In the genomic region with DNA sequence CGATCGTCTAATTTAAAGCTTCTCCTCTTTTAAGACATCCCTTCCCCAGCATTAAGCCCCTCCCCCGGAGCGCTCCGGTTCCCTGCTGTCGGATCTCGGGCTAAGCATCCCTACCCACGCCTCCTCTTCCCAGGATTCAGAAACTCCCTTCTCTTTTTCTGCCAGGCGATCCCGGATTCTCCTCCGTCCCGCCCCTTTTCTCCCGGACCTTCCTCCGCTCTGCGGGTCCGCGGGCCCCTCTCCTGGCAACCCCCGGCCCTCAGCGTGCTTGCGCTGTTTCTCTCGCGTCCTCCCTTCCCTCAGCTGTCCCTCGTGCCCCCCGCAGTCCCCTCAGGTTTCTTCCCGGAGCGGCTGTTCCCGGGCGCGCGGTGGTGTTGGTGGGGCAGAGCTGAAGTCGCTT, we compare ENCODE assay signal across 8 cellular contexts. TPM values are rescaled to one million over a fixed set of nuclear protein-coding genes. Genes with fewer than 3 reads are reported as not detected.
DNase-seq lines count a peak whose midpoint lies in the region; ATAC-seq, FAIRE-seq and TF ChIP-seq lines count a peak whose summit lies in the region.
"Not testable (repeated sequence)": the region's sequence is repeated elsewhere in the genome, so short reads cannot be mapped to it uniquely, and the experiment has no call there.

No MANE protein-coding gene starts in this region.

- BruUV-seq in GM12878 (replicated peaks; lab: Mats Ljungman, UMichigan) = not testable (repeated sequence)

- CTCF ChIA-PET in GM12878 (lab: Yijun Ruan, JAX) = not testable (repeated sequence)

- in situ Hi-C loops in GM12878 (cut with MboI) = not testable (repeated sequence)

- not testable (repeated sequence) for H3K36me3 ChIP-seq in GM06990 (ENCODE audit: control insufficient read depth, insufficient read depth, low read length); GM12878 (ENCODE audit: control insufficient read depth in 2 of 2, insufficient read depth in 2 of 2, low read length in 1 of 2); uterus

- intact Hi-C loops in GM12878 (cut with micrococcal nuclease; ENCODE audit: unreplicated experiment); uterus (cut with DNase I; ENCODE audit: low total_unique reads): not testable (repeated sequence)

- DNase-seq in GM06990 (ENCODE audit: extremely low read depth, insufficient read length) = peak; percentile 1
- peak; percentile 1 for DNase-seq in NAMALWA (ENCODE audit: low spot score)
- peak; percentile 5 for DNase-seq in activated CD4-positive, alpha-beta T cell treated with anti-CD3 and anti-CD28 coated beads for 48 hours
- DNase-seq in GM12878 (ENCODE audit: low read depth, low spot score); fibroblast of the aortic adventitia (ENCODE audit: low read depth); retinal pigment epithelial cell (ENCODE audit: low read depth): not testable (repeated sequence)
- peak; percentile 25 for DNase-seq in left kidney (ENCODE audit: low read depth, low spot score)
- DNase-seq in uterus = peak; percentile 11 to 14

- not testable (repeated sequence) for H3K9me3 ChIP-seq in GM12878 (replicated peaks; ENCODE audit: control insufficient read depth, insufficient read depth, low read length); uterus

- TF ChIP-seq POLR2A in GM12878 (IDR thresholded peaks at IDR 0.05; ENCODE audit: low read depth, low read length); uterus (IDR thresholded peaks at IDR 0.05): not testable (repeated sequence)

- H2AFZ ChIP-seq in GM12878 (ENCODE audit: control insufficient read depth, low read depth, low read length) = not testable (repeated sequence)

- H3K4me1 ChIP-seq in GM12878 (ENCODE audit: control insufficient read depth, insufficient read depth, low read length); uterus: not testable (repeated sequence)

- FAIRE-seq in GM12878 (lab: Jason Lieb, UNC) = not testable (repeated sequence)

- H4K20me1 ChIP-seq in GM12878 (ENCODE audit: control insufficient read depth, insufficient read depth) = not testable (repeated sequence)

- H3K79me2 ChIP-seq in GM12878 (ENCODE audit: control insufficient read depth, insufficient read depth, low read length) = not testable (repeated sequence)

- TF ChIP-seq EP300 in GM12878 (IDR thresholded peaks at IDR 0.05; ENCODE audit: borderline replicate concordance in 1 of 2, control insufficient read depth in 1 of 2, low read depth in 2 of 2, low read length in 2 of 2) = not testable (repeated sequence)

- 16% methylated on average over 5 of the region's 31 CpGs for WGBS in GM12878 (ENCODE audit: insufficient coverage, insufficient replicate concordance, low lambda C conversion rate, missing lambda C conversion rate)

- POLR2A ChIA-PET in GM12878 (lab: Charles Lee) = not testable (repeated sequence)

- not testable (repeated sequence) for TF ChIP-seq CTCF in GM06990 (IDR thresholded peaks at IDR 0.05; ENCODE audit: insufficient read depth, low read length, poor library complexity, severe bottlenecking); GM12878 (IDR thresholded peaks at IDR 0.05 in 2 of 3, conservative IDR thresholded peaks at IDR 0.05 in 1 of 3; ENCODE audit: control insufficient read depth in 2 of 3, extremely low read depth in 1 of 3, insufficient read depth in 1 of 3, low read depth in 3 of 3, low read length in 3 of 3); fibroblast of the aortic adventitia (IDR thresholded peaks at IDR 0.05; ENCODE audit: insufficient read depth, low read length); retinal pigment epithelial cell (conservative IDR thresholded peaks at IDR 0.05; ENCODE audit: low read depth, low read length); uterus (IDR thresholded peaks at IDR 0.05)

- not testable (repeated sequence) for H3K27me3 ChIP-seq in GM06990 (replicated peaks; ENCODE audit: control insufficient read depth, insufficient read depth, low read length); GM12878 (replicated peaks in 1 of 2; ENCODE audit: control insufficient read depth in 2 of 2, insufficient read depth in 2 of 2, low read length in 1 of 2); uterus

- H3K4me3 ChIP-seq in GM06990 (replicated peaks; ENCODE audit: low read depth, low read length) = peak overlapping the region; percentile 57
- peak overlapping the region; percentile 60; the same call in 1 of the 2 replicates for H3K4me3 ChIP-seq in GM12878
- H3K4me3 ChIP-seq in fibroblast of the aortic adventitia (ENCODE audit: low read depth, low read length) = peak overlapping the region; percentile 61
- H3K4me3 ChIP-seq in retinal pigment epithelial cell (ENCODE audit: low read length) = peak overlapping the region; percentile 46
- peak overlapping the region; percentile 26 to 29 for H3K4me3 ChIP-seq in uterus

- SMC1A ChIA-PET in GM12878 (lab: Charles Lee; ENCODE audit: uncharacterized antibody, unreplicated experiment) = not testable (repeated sequence)

- not testable (repeated sequence) for H3K27ac ChIP-seq in GM12878 (ENCODE audit: control insufficient read depth, insufficient read depth); uterus

- not testable (repeated sequence) for ATAC-seq in GM12878

- not testable (repeated sequence) for H3K9ac ChIP-seq in GM12878 (ENCODE audit: control insufficient read depth, insufficient read depth, low read length)

- H3K4me2 ChIP-seq in GM12878 (ENCODE audit: control insufficient read depth, insufficient read depth) = not testable (repeated sequence)

- not testable (repeated sequence) for TF ChIP-seq RAD21 in GM12878 (IDR thresholded peaks at IDR 0.05; ENCODE audit: insufficient read depth, low read depth, low read length)

- RAD21 ChIA-PET in GM12878 (lab: Charles Lee; ENCODE audit: unreplicated experiment) = not testable (repeated sequence)

RNA-seq across cellular contexts. Expression of gene FAM72B, which starts 0.3 kb away (rescaled TPM):
- 7.6 and 13.5 TPM in 2 replicates for total RNA-seq in GM12878 (2013; cell fraction: nucleolus; rRNA removed)
- total RNA-seq in GM12878 (2014; rRNA removed) = 11.1 and 15.3 TPM in 2 replicates
- 18.7 and 18.8 TPM in 2 replicates for total RNA-seq in GM12878 (2014; rRNA removed; fragmentation: Illumina TruSeq; extraction: Trizol)
- total RNA-seq in GM12878 (2021) = 11.9 and 13.6 TPM in 2 replicates
- 4.1 TPM for polyA plus RNA-seq in GM12878 (2011; ENCODE audit: low read depth)
- polyA plus RNA-seq in GM12878 (2011; rRNA removed) = 37.8 and 65.2 TPM in 2 replicates
- 18.0 and 22.4 TPM in 2 replicates for polyA plus RNA-seq in GM12878 (2011; cell fraction: cytosol; rRNA removed)
- 22.5 and 30.2 TPM in 2 replicates for polyA plus RNA-seq in GM12878 (2011; cell fraction: nucleus; rRNA removed)
- polyA plus RNA-seq in GM12878 (2012) = 5.8 and 11.4 TPM in 2 replicates
- polyA plus RNA-seq in GM12878 (2014; fragmentation: Illumina TruSeq; extraction: Trizol) = 25.9 and 31.3 TPM in 2 replicates
- polyA plus RNA-seq in GM12878 (2014; fragmentation: Nextera tagmentation; extraction: Ambion mirVana) = 1 to 10 TPM; 7.3 to 9.9 TPM
- 13.0 and 16.1 TPM in 2 replicates for polyA plus RNA-seq in GM12878 (2014; rRNA removed)
- 10 to 100 TPM; 22.1 to 25.4 TPM for polyA plus RNA-seq in GM12878 (2016; fragmentation: Nextera tagmentation; extraction: Ambion mirVana)
- polyA minus RNA-seq in GM12878 (2011; rRNA and poly(A)+ RNA removed) = 57.1 and 61.5 TPM in 2 replicates
- 14.4 and 19.5 TPM in 2 replicates for polyA minus RNA-seq in GM12878 (2011; cell fraction: cytosol; rRNA and poly(A)+ RNA removed)
- polyA minus RNA-seq in GM12878 (2011; cell fraction: nucleus; rRNA and poly(A)+ RNA removed) = 23.9 and 31.6 TPM in 2 replicates
- 2.8 and 5.6 TPM in 2 replicates for total RNA-seq in fibroblast of the aortic adventitia (ENCODE audit: low replicate concordance)
- 1 to 10 TPM in 2 of 4 donors, not detected in 2; 1.0 to 4.6 TPM for total RNA-seq in uterus

RNA-seq across cellular contexts. Expression of gene SRGAP2C, which starts 0.9 kb away (rescaled TPM):
- 3.1 and 3.3 TPM in 2 replicates for total RNA-seq in GM12878 (2013; cell fraction: nucleolus; rRNA removed)
- total RNA-seq in GM12878 (2014; rRNA removed) (1.7 and 2.4 TPM in 2 replicates), GM12878 (2014; rRNA removed; fragmentation: Illumina TruSeq; extraction: Trizol) (2.3 TPM in 2 replicates), GM12878 (2021) (6.0 and 7.6 TPM in 2 replicates), fibroblast of the aortic adventitia (ENCODE audit: low replicate concordance) (21.3 and 35.0 TPM in 2 replicates), uterus (10 to 100 TPM; 17.6 to 47.6 (median 32.4) TPM)
- 0.73 TPM for polyA plus RNA-seq in GM12878 (2011; ENCODE audit: low read depth)
- polyA plus RNA-seq in GM12878 (2011; rRNA removed) (3.5 and 4.0 TPM in 2 replicates), GM12878 (2014; fragmentation: Illumina TruSeq; extraction: Trizol) (1.7 and 2.3 TPM in 2 replicates), GM12878 (2014; fragmentation: Nextera tagmentation; extraction: Ambion mirVana) (1 to 10 TPM in 1 of 2 experiments, under 1 TPM in 1; 0.82 to 1.4 TPM), GM12878 (2014; rRNA removed) (1.0 and 1.2 TPM in 2 replicates), GM12878 (2016; fragmentation: Nextera tagmentation; extraction: Ambion mirVana) (1 to 10 TPM; 2.3 to 2.6 TPM)
- 1.5 and 2.7 TPM in 2 replicates for polyA plus RNA-seq in GM12878 (2011; cell fraction: cytosol; rRNA removed)
- 2.2 and 2.9 TPM in 2 replicates for polyA plus RNA-seq in GM12878 (2011; cell fraction: nucleus; rRNA removed)
- 1.2 and 1.8 TPM in 2 replicates for polyA plus RNA-seq in GM12878 (2012)
- polyA minus RNA-seq in GM12878 (2011; rRNA and poly(A)+ RNA removed) = 4.6 and 8.3 TPM in 2 replicates
- 2.4 and 9.0 TPM in 2 replicates for polyA minus RNA-seq in GM12878 (2011; cell fraction: cytosol; rRNA and poly(A)+ RNA removed)
- polyA minus RNA-seq in GM12878 (2011; cell fraction: nucleus; rRNA and poly(A)+ RNA removed) = 3.4 and 4.5 TPM in 2 replicates
